9 cellular contexts compared by ENCODE assay signal in the genomic region with DNA sequence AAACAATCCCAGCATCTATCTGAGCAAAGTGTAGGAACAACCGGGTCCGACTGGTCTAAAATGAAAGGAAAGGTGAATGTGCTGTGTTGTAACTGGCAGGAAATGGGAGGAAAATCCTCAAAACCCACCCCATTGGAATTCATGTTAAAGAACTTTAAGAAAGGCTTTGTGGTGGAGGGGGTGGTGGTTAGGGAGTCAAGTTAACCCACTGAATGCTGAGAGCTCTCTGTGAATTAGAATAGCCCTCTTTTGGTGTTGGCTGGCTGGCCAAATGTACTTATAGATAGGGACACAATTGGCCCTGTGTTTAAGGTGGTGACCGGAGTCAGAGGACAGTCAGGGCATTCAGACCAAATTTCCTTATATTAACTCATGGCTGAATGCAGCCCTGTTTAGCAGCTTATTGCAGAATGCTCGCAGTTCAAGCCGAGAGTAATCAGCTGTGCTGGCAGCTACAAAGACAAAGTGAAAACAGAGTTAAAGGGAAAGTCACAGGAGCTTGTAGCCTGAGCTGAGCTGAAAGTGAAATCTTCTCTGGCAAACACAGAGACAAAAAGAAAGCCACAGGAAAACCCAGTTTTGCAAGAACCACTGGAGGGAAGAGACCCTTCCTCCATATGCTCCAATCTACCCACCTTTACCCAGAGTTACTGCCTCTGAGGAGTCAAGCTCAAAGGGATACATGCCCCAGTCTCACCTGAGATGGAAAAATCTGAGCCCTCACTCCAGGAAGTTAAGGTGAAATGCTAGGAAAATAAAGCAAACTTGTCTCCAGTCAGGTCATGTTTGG. TPM values are rescaled to one million over a fixed set of nuclear protein-coding genes. Genes with fewer than 3 reads are reported as not detected.
DNase-seq lines count a peak whose midpoint lies in the region; ATAC-seq and TF ChIP-seq lines count a peak whose summit lies in the region.
"Had no signal": no experiment of that assay in that cellular context is flagged by ENCODE, and none has a peak within 500 bp of the region (broad histone marks: within the 10 kb centered on the region; RNA-seq: fewer than 3 reads in every experiment).

No MANE protein-coding gene starts in this region.

- H3K4me1 ChIP-seq in fibroblast of lung (ENCODE audit: control insufficient read depth, extremely low read depth, insufficient read depth, low read length): no peaks in the 10 kb centered on the region
- no peaks in the 10 kb centered on the region for H3K4me1 ChIP-seq in CD8-positive, alpha-beta T cell (ENCODE audit: insufficient read depth, low read length)

- no peak overlapping the region for H3K27ac Mint-ChIP-seq in CD8-positive, alpha-beta T cell
- no peak overlapping the region for H3K27ac Mint-ChIP-seq in activated CD8-positive, alpha-beta memory T cell treated with anti-CD3 and anti-CD28 coated beads, Interleukin-2, amount 10 ng/mL, durations not matched to agents 7 days and 5 days
- H3K27ac Mint-ChIP-seq: memory B cell had no signal

- no peaks in the 10 kb centered on the region for H3K9me3 Mint-ChIP-seq in CD8-positive, alpha-beta T cell
- no peaks in the 10 kb centered on the region for H3K9me3 Mint-ChIP-seq in activated CD8-positive, alpha-beta memory T cell treated with anti-CD3 and anti-CD28 coated beads, Interleukin-2, amount 10 ng/mL, durations not matched to agents 7 days and 5 days (ENCODE audit: low read depth)

- H3K4me2 ChIP-seq in fibroblast of lung (ENCODE audit: extremely low read depth, insufficient read depth, low read length): peak overlapping the region; percentile 13

- no peaks in the 10 kb centered on the region for H3K36me3 ChIP-seq in fibroblast of lung (ENCODE audit: control insufficient read depth, insufficient read depth, low read length)
- no peaks in the 10 kb centered on the region for H3K36me3 ChIP-seq in CD8-positive, alpha-beta T cell (ENCODE audit: insufficient read depth, low read length)

- H3K4me1 Mint-ChIP-seq in CD8-positive, alpha-beta T cell (ENCODE audit: low read depth): no peaks in the 10 kb centered on the region
- H3K4me1 Mint-ChIP-seq in activated CD8-positive, alpha-beta memory T cell treated with anti-CD3 and anti-CD28 coated beads, Interleukin-2, amount 10 ng/mL, durations not matched to agents 7 days and 5 days: no peaks in the 10 kb centered on the region
- H3K4me1 Mint-ChIP-seq: memory B cell had no signal

- H3K27me3 ChIP-seq in fibroblast of lung (ENCODE audit: control insufficient read depth, insufficient read depth, low read length): no peaks in the 10 kb centered on the region
- no peaks in the 10 kb centered on the region for H3K27me3 ChIP-seq in CD8-positive, alpha-beta T cell (ENCODE audit: insufficient read depth, low read length)

- no peaks in the 10 kb centered on the region for H4K20me1 ChIP-seq in fibroblast of lung (ENCODE audit: control insufficient read depth, extremely low read depth, insufficient read depth, low read length)

- no peaks in the 10 kb centered on the region for H3K27me3 Mint-ChIP-seq in CD8-positive, alpha-beta T cell (ENCODE audit: low read depth)
- H3K27me3 Mint-ChIP-seq in activated CD8-positive, alpha-beta memory T cell treated with anti-CD3 and anti-CD28 coated beads, Interleukin-2, amount 10 ng/mL, durations not matched to agents 7 days and 5 days: no peaks in the 10 kb centered on the region
- H3K27me3 Mint-ChIP-seq: memory B cell had no signal

- CTCF ChIA-PET in CD8-positive, alpha-beta T cell (lab: Charles Lee): no interaction called here
- CTCF ChIA-PET in activated CD8-positive, alpha-beta memory T cell treated with anti-CD3 and anti-CD28 coated beads, Interleukin-2, amount 10 ng/mL, durations not matched to agents 7 days and 5 days (lab: Charles Lee): no interaction called here

- H3K79me2 ChIP-seq in fibroblast of lung (ENCODE audit: control insufficient read depth, insufficient read depth, low read length): no peaks in the 10 kb centered on the region

- intact Hi-C loops in CD8-positive, alpha-beta T cell (cut with DNase I, micrococcal nuclease): no loop called here

- no peak overlapping the region for H2AFZ ChIP-seq in fibroblast of lung (ENCODE audit: low read length)

- no peak overlapping the region for H3K4me3 Mint-ChIP-seq in CD8-positive, alpha-beta T cell
- H3K4me3 Mint-ChIP-seq in activated CD8-positive, alpha-beta memory T cell treated with anti-CD3 and anti-CD28 coated beads, Interleukin-2, amount 10 ng/mL, durations not matched to agents 7 days and 5 days: no peak overlapping the region
- H3K4me3 Mint-ChIP-seq: memory B cell had no signal

- no peak overlapping the region for H3K9ac ChIP-seq in fibroblast of lung (ENCODE audit: insufficient read depth, low read length)

- no peak for TF ChIP-seq CTCF in fibroblast of lung (conservative IDR thresholded peaks at IDR 0.05 in 1 of 2, IDR thresholded peaks at IDR 0.05 in 1 of 2; ENCODE audit: low read depth in 1 of 2, low read length in 2 of 2)
- TF ChIP-seq CTCF in CD8-positive, alpha-beta T cell (IDR thresholded peaks at IDR 0.05): no peak

- POLR2A ChIA-PET in CD8-positive, alpha-beta T cell (lab: Charles Lee): no interaction called here

- no peak overlapping the region for H3K27ac ChIP-seq in fibroblast of lung (ENCODE audit: insufficient read depth, low read length)
- H3K27ac ChIP-seq in CD8-positive, alpha-beta T cell (ENCODE audit: low read depth, low read length): no peak overlapping the region

- no peaks in the 10 kb centered on the region for H3K36me3 Mint-ChIP-seq in CD8-positive, alpha-beta T cell
- H3K36me3 Mint-ChIP-seq in activated CD8-positive, alpha-beta memory T cell treated with anti-CD3 and anti-CD28 coated beads, Interleukin-2, amount 10 ng/mL, durations not matched to agents 7 days and 5 days: no peaks in the 10 kb centered on the region
- H3K36me3 Mint-ChIP-seq: memory B cell had no signal

- ATAC-seq in GM21360 (IDR thresholded peaks at IDR 0.05; ENCODE audit: unreplicated experiment): peak; percentile 79
- peak; percentile 72 for ATAC-seq in HG03378 (IDR thresholded peaks at IDR 0.05; ENCODE audit: unreplicated experiment)
- no peak for ATAC-seq in CD8-positive, alpha-beta T cell
- no peak for ATAC-seq in activated CD8-positive, alpha-beta memory T cell treated with anti-CD3 and anti-CD28 coated beads, Interleukin-2, amount 10 ng/mL, durations not matched to agents 7 days and 5 days

- DNase-seq in fibroblast of lung (ENCODE audit: low read depth in 2 of 2) (peak; percentile 12 to 30), skeletal muscle cell (ENCODE audit: low read depth) (peak; percentile 21), NCI-H2029 (lab: John Stamatoyannopoulos, UW) (no peak)
- no peak for DNase-seq in CD8-positive, alpha-beta T cell
- no peak for DNase-seq in activated CD8-positive, alpha-beta memory T cell treated with anti-CD3 and anti-CD28 coated beads, Interleukin-2, amount 10 ng/mL, durations not matched to agents 7 days and 5 days
- no peak for DNase-seq in stimulated activated CD4-positive, alpha-beta T cell treated with anti-CD3 and anti-CD28 coated beads, Interleukin-2, amount 100 ng/mL, for 24 hours

- no peaks in the 10 kb centered on the region for H3K9me3 ChIP-seq in fibroblast of lung (ENCODE audit: control insufficient read depth, insufficient read depth, low read depth, low read length)
- H3K9me3 ChIP-seq in CD8-positive, alpha-beta T cell (ENCODE audit: low read length): no peaks in the 10 kb centered on the region

- H3K4me3 ChIP-seq in fibroblast of lung (replicated peaks in 1 of 4; ENCODE audit: control extremely low read depth in 1 of 4, insufficient read depth in 1 of 4, low read depth in 3 of 4, low read length in 4 of 4) (no peak overlapping the region), skeletal muscle cell (ENCODE audit: low read depth, low read length) (no peak overlapping the region)
- no peak overlapping the region for H3K4me3 ChIP-seq in CD8-positive, alpha-beta T cell (ENCODE audit: low read depth, low read length)

RNA-seq across cellular contexts. Expression of a gene that starts 38.5 kb away (rescaled TPM):
- total RNA-seq in fibroblast of lung: not detected in 2 replicates
- not detected in 2 replicates for polyA plus RNA-seq in fibroblast of lung
- polyA plus RNA-seq in fibroblast of lung (2012): not detected in 2 replicates
- polyA minus RNA-seq in fibroblast of lung (ENCODE audit: low replicate concordance): not detected in 2 replicates
- not detected for total RNA-seq in CD8-positive, alpha-beta T cell
- total RNA-seq in activated CD8-positive, alpha-beta memory T cell treated with anti-CD3 and anti-CD28 coated beads, Interleukin-2, amount 10 ng/mL, durations not matched to agents 7 days and 5 days: not detected

Comparison
In these comparisons a context has a peak if more than half of its experiments do, and no peak if none do; other contexts are left out.
1. ATAC-seq: peak in GM21360 (single experiment) and HG03378 (single experiment); none in CD8-positive, alpha-beta T cell (single experiment) and activated CD8-positive, alpha-beta memory T cell treated with anti-CD3 and anti-CD28 coated beads, Interleukin-2, amount 10 ng/mL, durations not matched to agents 7 days and 5 days (single experiment).
2. DNase-seq: peak in fibroblast of lung (2 of 2) and skeletal muscle cell (single experiment); none in CD8-positive, alpha-beta T cell (0 of 7), activated CD8-positive, alpha-beta memory T cell treated with anti-CD3 and anti-CD28 coated beads, Interleukin-2, amount 10 ng/mL, durations not matched to agents 7 days and 5 days (single experiment), stimulated activated CD4-positive, alpha-beta T cell treated with anti-CD3 and anti-CD28 coated beads, Interleukin-2, amount 100 ng/mL, for 24 hours (0 of 2) and NCI-H2029 (single experiment).